Comparison of ENCODE assay signal across 1 cellular context in the genomic region with DNA sequence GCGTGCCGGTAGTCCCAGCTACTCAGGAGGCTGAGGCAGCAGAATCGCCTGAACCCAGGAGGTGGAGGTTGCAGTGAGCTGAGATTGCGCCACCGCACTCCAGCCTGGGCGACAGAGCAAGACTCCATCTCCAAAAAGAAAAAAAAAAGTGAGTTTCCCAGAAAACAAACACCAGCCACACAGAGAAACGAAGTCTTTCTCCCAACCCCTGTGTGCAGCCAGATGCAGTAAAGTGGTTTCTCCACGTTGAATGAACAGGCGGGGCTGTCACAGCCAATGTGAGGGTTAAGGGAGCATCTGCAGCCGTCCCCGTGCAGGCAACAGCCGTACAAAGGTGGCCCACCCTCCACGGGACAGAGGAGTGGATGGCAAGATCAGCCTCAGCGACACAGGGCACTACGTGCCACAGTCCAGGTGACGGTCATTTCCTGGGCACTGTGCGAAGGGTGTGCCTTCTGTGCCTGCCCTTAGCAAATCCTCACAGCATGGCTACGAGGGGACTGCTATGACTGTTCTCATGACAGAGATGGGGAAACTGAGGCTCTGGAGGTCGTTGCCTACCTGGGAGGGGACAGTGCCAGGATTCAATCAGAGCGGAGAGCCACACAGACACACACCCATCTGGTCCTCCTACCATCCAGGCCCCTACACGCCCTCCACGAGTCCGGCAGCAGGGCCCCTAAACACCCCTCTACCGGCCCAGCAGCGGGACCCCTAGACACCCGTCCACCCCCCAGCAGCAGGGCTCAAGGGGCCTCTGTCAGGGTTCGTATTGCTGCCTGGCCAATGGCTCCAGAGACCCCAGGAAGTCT.
TF ChIP-seq lines count a peak whose summit lies in the region.

No MANE protein-coding gene starts in this region.

TF ChIP-seq in GM12878, 131 proteins besides CTCF, POLR2A, EP300 and RAD21:
- TF ChIP-seq, protein P1, sequence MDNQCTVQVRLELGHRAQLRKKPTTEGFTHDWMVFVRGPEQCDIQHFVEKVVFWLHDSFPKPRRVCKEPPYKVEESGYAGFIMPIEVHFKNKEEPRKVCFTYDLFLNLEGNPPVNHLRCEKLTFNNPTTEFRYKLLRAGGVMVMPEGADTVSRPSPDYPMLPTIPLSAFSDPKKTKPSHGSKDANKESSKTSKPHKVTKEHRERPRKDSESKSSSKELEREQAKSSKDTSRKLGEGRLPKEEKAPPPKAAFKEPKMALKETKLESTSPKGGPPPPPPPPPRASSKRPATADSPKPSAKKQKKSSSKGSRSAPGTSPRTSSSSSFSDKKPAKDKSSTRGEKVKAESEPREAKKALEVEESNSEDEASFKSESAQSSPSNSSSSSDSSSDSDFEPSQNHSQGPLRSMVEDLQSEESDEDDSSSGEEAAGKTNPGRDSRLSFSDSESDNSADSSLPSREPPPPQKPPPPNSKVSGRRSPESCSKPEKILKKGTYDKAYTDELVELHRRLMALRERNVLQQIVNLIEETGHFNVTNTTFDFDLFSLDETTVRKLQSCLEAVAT (IDR thresholded peaks at IDR 0.05) = 0 out of 2 replicates have a peak, but pooled peaks have one; percentile 10
- TF ChIP-seq TCF12 (IDR thresholded peaks at IDR 0.05; ENCODE audit: low read depth, low read length) = no peak
- TF ChIP-seq, protein P2, sequence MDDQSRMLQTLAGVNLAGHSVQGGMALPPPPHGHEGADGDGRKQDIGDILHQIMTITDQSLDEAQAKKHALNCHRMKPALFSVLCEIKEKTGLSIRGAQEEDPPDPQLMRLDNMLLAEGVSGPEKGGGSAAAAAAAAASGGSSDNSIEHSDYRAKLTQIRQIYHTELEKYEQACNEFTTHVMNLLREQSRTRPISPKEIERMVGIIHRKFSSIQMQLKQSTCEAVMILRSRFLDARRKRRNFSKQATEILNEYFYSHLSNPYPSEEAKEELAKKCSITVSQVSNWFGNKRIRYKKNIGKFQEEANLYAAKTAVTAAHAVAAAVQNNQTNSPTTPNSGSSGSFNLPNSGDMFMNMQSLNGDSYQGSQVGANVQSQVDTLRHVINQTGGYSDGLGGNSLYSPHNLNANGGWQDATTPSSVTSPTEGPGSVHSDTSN (IDR thresholded peaks at IDR 0.05; ENCODE audit: insufficient replicate concordance, low read depth, low read length) = no peak
TF ChIP-seq in GM12878: peak in this region for 1.
